ENCODE assay signal across 12 cellular contexts in genomic region chr20:49603209-49603627, GRCh38. TPM values are rescaled to one million over a fixed set of nuclear protein-coding genes. Genes with fewer than 3 reads are reported as not detected.
DNase-seq lines count a peak whose midpoint lies in the region; ATAC-seq and TF ChIP-seq lines count a peak whose summit lies in the region.
"Had no signal": no experiment of that assay in that cellular context is flagged by ENCODE, and none has a peak within 500 bp of the region (broad histone marks: within the 10 kb centered on the region; RNA-seq: fewer than 3 reads in every experiment).

No MANE protein-coding gene starts in this region.

- H3K9ac ChIP-seq in fibroblast of lung (ENCODE audit: insufficient read depth, low read length): no peak overlapping the region

- H3K27me3 ChIP-seq in fibroblast of lung (ENCODE audit: control insufficient read depth, insufficient read depth, low read length): no peaks in the 10 kb centered on the region
- H3K27me3 ChIP-seq in prostate gland (replicated peaks; ENCODE audit: insufficient read depth): no peaks in the 10 kb centered on the region
- H3K27me3 ChIP-seq in testis: no peaks in the 10 kb centered on the region

- no peak overlapping the region for H3K4me3 ChIP-seq in fibroblast of lung (replicated peaks in 1 of 4; ENCODE audit: control extremely low read depth in 1 of 4, insufficient read depth in 1 of 4, low read depth in 3 of 4, low read length in 4 of 4)
- no peak overlapping the region for H3K4me3 ChIP-seq in retinal pigment epithelial cell (ENCODE audit: low read length)
- H3K4me3 ChIP-seq in prostate gland: no peak overlapping the region
- H3K4me3 ChIP-seq in testis: no peak overlapping the region

- H3K4me2 ChIP-seq in fibroblast of lung (ENCODE audit: extremely low read depth, insufficient read depth, low read length): no peak overlapping the region

- TF ChIP-seq POLR2A in prostate gland (IDR thresholded peaks at IDR 0.05): no peak
- no peak for TF ChIP-seq POLR2A in testis (IDR thresholded peaks at IDR 0.05)

- no peaks in the 10 kb centered on the region for H4K20me1 ChIP-seq in fibroblast of lung (ENCODE audit: control insufficient read depth, extremely low read depth, insufficient read depth, low read length)

- H3K79me2 ChIP-seq in fibroblast of lung (ENCODE audit: control insufficient read depth, insufficient read depth, low read length): no peaks in the 10 kb centered on the region

- H3K27ac ChIP-seq in fibroblast of lung (ENCODE audit: insufficient read depth, low read length) (no peak overlapping the region), prostate gland (no peak overlapping the region), testis (no peak overlapping the region)
- H3K27ac ChIP-seq: C4-2B had no signal

- H3K36me3 ChIP-seq in fibroblast of lung (ENCODE audit: control insufficient read depth, insufficient read depth, low read length): no peaks in the 10 kb centered on the region
- H3K36me3 ChIP-seq in prostate gland: no peaks in the 10 kb centered on the region
- no peaks in the 10 kb centered on the region for H3K36me3 ChIP-seq in testis (ENCODE audit: low read depth, missing control alignments)

- H3K9me3 ChIP-seq in fibroblast of lung (ENCODE audit: control insufficient read depth, insufficient read depth, low read depth, low read length): no peaks in the 10 kb centered on the region
- no peaks in the 10 kb centered on the region for H3K9me3 ChIP-seq in prostate gland
- no peaks in the 10 kb centered on the region for H3K9me3 ChIP-seq in testis

- H3K4me1 ChIP-seq in fibroblast of lung (ENCODE audit: control insufficient read depth, extremely low read depth, insufficient read depth, low read length) (no peaks in the 10 kb centered on the region), prostate gland (replicated peaks) (no peaks in the 10 kb centered on the region), testis (no peaks in the 10 kb centered on the region)

- ATAC-seq in HG03571 (IDR thresholded peaks at IDR 0.05; ENCODE audit: unreplicated experiment): no peak
- ATAC-seq: activated T-helper 17 cell treated with anti-CD3 and anti-CD28 coated beads, Interleukin-2, amount 50 U/mL, for 72 hours had no signal

- TF ChIP-seq CTCF in fibroblast of lung (conservative IDR thresholded peaks at IDR 0.05 in 1 of 2, IDR thresholded peaks at IDR 0.05 in 1 of 2; ENCODE audit: low read depth in 1 of 2, low read length in 2 of 2): peak; percentile 22 to 52
- peak; percentile 37 for TF ChIP-seq CTCF in retinal pigment epithelial cell (conservative IDR thresholded peaks at IDR 0.05; ENCODE audit: low read depth, low read length)
- peak in 1 of 4 experiments; percentile 17 for TF ChIP-seq CTCF in prostate gland (IDR thresholded peaks at IDR 0.05)
- no peak for TF ChIP-seq CTCF in testis (IDR thresholded peaks at IDR 0.05)

- peak; percentile 65 for DNase-seq in NCI-H82 (lab: John Stamatoyannopoulos, UW)
- no peak for DNase-seq in NCI-H82 treated with DMSO at 0.1 percent for 48 hours (lab: John Stamatoyannopoulos, UW; ENCODE audit: unreplicated experiment)
- DNase-seq in OCI-M1 (lab: John Stamatoyannopoulos, UW): peak; percentile 7
- peak; percentile 39 to 56 for DNase-seq in fibroblast of lung (ENCODE audit: low read depth in 2 of 2)
- no peak for DNase-seq in retinal pigment epithelial cell (ENCODE audit: low read depth)
- DNase-seq in prostate gland (ENCODE audit: low spot score): no peak
- no peak for DNase-seq in testis
- DNase-seq: NCI-H2171 treated with DMSO at 0.1 percent for 48 hours; stimulated activated CD4-positive, alpha-beta T cell treated with anti-CD3 and anti-CD28 coated beads, Interleukin-2, amount 100 ng/mL, for 24 hours had no signal

- no peak overlapping the region for H2AFZ ChIP-seq in fibroblast of lung (ENCODE audit: low read length)

- intact Hi-C loops in prostate gland (cut with DNase I) (no loop called here), testis (cut with DNase I; ENCODE audit: low total_unique reads) (no loop called here)

- 79% methylated on average over 11 of the region's 11 CpGs for WGBS in prostate gland
- 70 to 86% methylated on average over 11 of the region's 11 CpGs for WGBS in testis, 2 donors

RNA-seq across cellular contexts. Expression of gene PTGIS, which starts 35.3 kb away (rescaled TPM):
- total RNA-seq in fibroblast of lung: 41.5 and 79.1 TPM in 2 replicates
- 6.8 and 33.1 TPM in 2 replicates for polyA plus RNA-seq in fibroblast of lung
- polyA plus RNA-seq in fibroblast of lung (2012): 5.3 and 22.0 TPM in 2 replicates
- polyA minus RNA-seq in fibroblast of lung (ENCODE audit: low replicate concordance): 24.8 and 159 TPM in 2 replicates
- 10 to 100 TPM; 12.9 to 34.6 TPM for total RNA-seq in prostate gland
- total RNA-seq in testis: 10 to 100 TPM; 12.2 to 13.0 TPM
- 30.3 TPM for polyA plus RNA-seq in testis (ENCODE audit: insufficient read depth, low read depth, low replicate concordance)

Comparison
In these comparisons a context has a peak if more than half of its experiments do, and no peak if none do; other contexts are left out.
1. DNase-seq: peak in NCI-H82 (single experiment), OCI-M1 (single experiment) and fibroblast of lung (2 of 2); none in NCI-H82 treated with DMSO at 0.1 percent for 48 hours (single experiment), retinal pigment epithelial cell (single experiment), prostate gland (single experiment) and testis (single experiment).
2. CTCF ChIP-seq: peak in fibroblast of lung (2 of 2) and retinal pigment epithelial cell (single experiment); none in testis (0 of 3).